Comparison of ENCODE assay signal across 19 cellular contexts in genomic region chr15:83057660-83058376, GRCh38. TPM values are rescaled to one million over a fixed set of nuclear protein-coding genes. Genes with fewer than 3 reads are reported as not detected.
A peak's percentile ranks its signal among the peaks of the same experiment; 100 is the strongest.
DNase-seq lines count a peak whose midpoint lies in the region; ATAC-seq lines count a peak whose summit lies in the region.
"Had no signal": no experiment of that assay in that cellular context is flagged by ENCODE, and none has a peak within 500 bp of the region (broad histone marks: within the 10 kb centered on the region; RNA-seq: fewer than 3 reads in every experiment).

No MANE protein-coding gene starts in this region.

- H3K9me3 Mint-ChIP-seq in stimulated activated effector memory CD8-positive, alpha-beta T cell treated with anti-CD3 and anti-CD28 coated beads, Interleukin-12 subunit alpha, Interleukin-12 subunit beta, amount 100 ng/mL, for 72 hours, result no peaks in the 10 kb centered on the region
- H3K9me3 Mint-ChIP-seq: activated naive CD8-positive, alpha-beta T cell treated with anti-CD3 and anti-CD28 coated beads, Interleukin-2, amount 50 U/mL, for 24 hours; memory B cell; T-helper 1 cell treated with Interleukin-12 subunit alpha and Interleukin-12 subunit beta and Interleukin-4 antibody, amounts not matched to agents 30 μg/mL and 1 μg/mL, for 36 hours had no signal

- no peak overlapping the region for H3K4me3 Mint-ChIP-seq in stimulated activated effector memory CD8-positive, alpha-beta T cell treated with anti-CD3 and anti-CD28 coated beads, Interleukin-12 subunit alpha, Interleukin-12 subunit beta, amount 100 ng/mL, for 72 hours
- H3K4me3 Mint-ChIP-seq: activated naive CD8-positive, alpha-beta T cell treated with anti-CD3 and anti-CD28 coated beads, Interleukin-2, amount 50 U/mL, for 24 hours; memory B cell; T-helper 1 cell treated with Interleukin-12 subunit alpha and Interleukin-12 subunit beta and Interleukin-4 antibody, amounts not matched to agents 30 μg/mL and 1 μg/mL, for 36 hours had no signal

- DNase-seq in DMS 273 (lab: John Stamatoyannopoulos, UW; ENCODE audit: unreplicated experiment) (peak; percentile 6), DMS 273 treated with DMSO at 0.1 percent for 48 hours (lab: John Stamatoyannopoulos, UW) (no peak), astrocyte of the hippocampus (ENCODE audit: low read depth, low spot score) (peak; percentile 56), left ventricle myocardium superior (no peak), KBM-7 (no peak), NCI-H748 (lab: John Stamatoyannopoulos, UW; ENCODE audit: unreplicated experiment) (no peak)
- no peak for DNase-seq in stimulated activated effector memory CD8-positive, alpha-beta T cell treated with anti-CD3 and anti-CD28 coated beads, Interleukin-12 subunit alpha, Interleukin-12 subunit beta, amount 100 ng/mL, for 72 hours (ENCODE audit: low spot score in 2 of 2)
- no peak for DNase-seq in activated CD4-positive, CD25-positive, alpha-beta regulatory T cell treated with anti-CD3 and anti-CD28 coated beads, Interleukin-2, amount 50 U/mL, for 72 hours
- DNase-seq: activated CD4-positive, alpha-beta T cell treated with anti-CD3 and anti-CD28 coated beads for 48 hours; activated naive CD8-positive, alpha-beta T cell treated with anti-CD3 and anti-CD28 coated beads, Interleukin-2, amount 50 U/mL, for 24 hours; DND-41; NCI-H226; stimulated activated CD4-positive, alpha-beta T cell treated with anti-CD3 and anti-CD28 coated beads, Interleukin-4, amount 100 ng/mL, for 4 hours; tibial artery had no signal

- in situ Hi-C loops in KBM-7 (cut with MboI; ENCODE audit: low pct_unique_long_range_greater_than_20kb, low sequenced_read_pairs), result no loop called here

- ATAC-seq in left ventricle myocardium superior, result peak; percentile 80
- no peak for ATAC-seq in stimulated activated effector memory CD8-positive, alpha-beta T cell treated with anti-CD3 and anti-CD28 coated beads, Interleukin-12 subunit alpha, Interleukin-12 subunit beta, amount 100 ng/mL, for 72 hours
- ATAC-seq: activated naive CD8-positive, alpha-beta T cell treated with anti-CD3 and anti-CD28 coated beads, Interleukin-2, amount 50 U/mL, for 24 hours; HCT116; sciatic nerve had no signal

- H3K36me3 Mint-ChIP-seq in stimulated activated effector memory CD8-positive, alpha-beta T cell treated with anti-CD3 and anti-CD28 coated beads, Interleukin-12 subunit alpha, Interleukin-12 subunit beta, amount 100 ng/mL, for 72 hours, result peaks cover 63% of the 10 kb centered on the region

- H3K27ac Mint-ChIP-seq in stimulated activated effector memory CD8-positive, alpha-beta T cell treated with anti-CD3 and anti-CD28 coated beads, Interleukin-12 subunit alpha, Interleukin-12 subunit beta, amount 100 ng/mL, for 72 hours, result peak overlapping the region; percentile 81
- H3K27ac Mint-ChIP-seq: activated naive CD8-positive, alpha-beta T cell treated with anti-CD3 and anti-CD28 coated beads, Interleukin-2, amount 50 U/mL, for 24 hours; memory B cell; T-helper 1 cell treated with Interleukin-12 subunit alpha and Interleukin-12 subunit beta and Interleukin-4 antibody, amounts not matched to agents 30 μg/mL and 1 μg/mL, for 36 hours had no signal

- peaks cover 17% of the 10 kb centered on the region for H3K4me1 Mint-ChIP-seq in stimulated activated effector memory CD8-positive, alpha-beta T cell treated with anti-CD3 and anti-CD28 coated beads, Interleukin-12 subunit alpha, Interleukin-12 subunit beta, amount 100 ng/mL, for 72 hours

- intact Hi-C loops in left ventricle myocardium superior (cut with micrococcal nuclease), result no loop called here

RNA-seq across cellular contexts. Expression of gene BTBD1, which starts 9.2 kb away (rescaled TPM):
- 155 TPM for total RNA-seq in left ventricle myocardium superior

RNA-seq across cellular contexts. Expression of gene C15orf40, which starts 46.4 kb away (rescaled TPM):
- 8.8 TPM for total RNA-seq in left ventricle myocardium superior

RNA-seq across cellular contexts. Expression of gene TM6SF1, which starts 49.6 kb away (rescaled TPM):
- total RNA-seq in left ventricle myocardium superior, result 6.5 TPM
- total RNA-seq: HT-29 had no signal

Comparison
In these comparisons a context has a peak if more than half of its experiments do, and no peak if none do; other contexts are left out.
1. DNase-seq: peak in DMS 273 (single experiment) and astrocyte of the hippocampus (single experiment); none in DMS 273 treated with DMSO at 0.1 percent for 48 hours (single experiment), left ventricle myocardium superior (single experiment), stimulated activated effector memory CD8-positive, alpha-beta T cell treated with anti-CD3 and anti-CD28 coated beads, Interleukin-12 subunit alpha, Interleukin-12 subunit beta, amount 100 ng/mL, for 72 hours (0 of 2), KBM-7 (single experiment), activated CD4-positive, CD25-positive, alpha-beta regulatory T cell treated with anti-CD3 and anti-CD28 coated beads, Interleukin-2, amount 50 U/mL, for 72 hours (single experiment) and NCI-H748 (single experiment).